8 cellular contexts compared by ENCODE assay signal in genomic region chr3:184175981-184176376, GRCh38. TPM values are rescaled to one million over a fixed set of nuclear protein-coding genes. Genes with fewer than 3 reads are reported as not detected.
DNase-seq lines count a peak whose midpoint lies in the region; ATAC-seq and TF ChIP-seq lines count a peak whose summit lies in the region.

No MANE protein-coding gene starts in this region.

- peak overlapping the region; percentile 92 for H3K4me3 ChIP-seq in BJ (ENCODE audit: low read depth, low read length)
- H3K4me3 ChIP-seq in NB4 (ENCODE audit: low read depth, low read length): peak overlapping the region; percentile 82
- peak overlapping the region; percentile 84 to 96 for H3K4me3 ChIP-seq in duodenal mucosa (ENCODE audit: low read depth in 1 of 2, low read length in 2 of 2)

- H3K9ac ChIP-seq in duodenal mucosa (ENCODE audit: low read depth in 1 of 2, low read length in 2 of 2): peak overlapping the region; percentile 91 to 100

- H3K36me3 ChIP-seq in BJ (ENCODE audit: control insufficient read depth, insufficient read depth, low read length) (peaks cover 36% of the 10 kb centered on the region), duodenal mucosa (ENCODE audit: control insufficient read depth in 1 of 2, insufficient read depth in 2 of 2, low read length in 2 of 2) (peaks cover 47 to 51% of the 10 kb centered on the region in 2 donors)

- peaks cover 40% of the 10 kb centered on the region for H3K4me1 Mint-ChIP-seq in nephron

- peaks cover 55% of the 10 kb centered on the region for H3K36me3 Mint-ChIP-seq in nephron (ENCODE audit: low read depth)

- TF ChIP-seq CTCF in BJ (IDR thresholded peaks at IDR 0.05; ENCODE audit: insufficient read depth, low read depth, low read length): no peak
- no peak for TF ChIP-seq CTCF in NB4 (IDR thresholded peaks at IDR 0.05; ENCODE audit: low read depth, low read length)
- no peak for TF ChIP-seq CTCF in nephron (IDR thresholded peaks at IDR 0.05; ENCODE audit: unreplicated experiment in 3 of 3)

- H3K4me3 Mint-ChIP-seq in nephron: peak overlapping the region; percentile 94 to 99 (median 97)

- H3K4me1 ChIP-seq in duodenal mucosa (ENCODE audit: control insufficient read depth in 1 of 2, insufficient read depth in 2 of 2, low read length in 2 of 2): peaks cover 40 to 43% of the 10 kb centered on the region in 2 donors

- CTCF ChIA-PET in BJ (lab: Yijun Ruan, JAX): interaction anchor here (0.8 to 1.3 kb wide), 3 partner anchors 10 to 280 kb away, joined by 3 to 4 read pairs (median 3); partner anchors contain the start of gene ABCF3

- H3K9me3 ChIP-seq in duodenal mucosa (ENCODE audit: control insufficient read depth in 1 of 2, low read length in 2 of 2): no peaks in the 10 kb centered on the region

- DNase-seq in BJ (ENCODE audit: low read depth): no peak
- DNase-seq in NB4 (ENCODE audit: low read depth): no peak
- no peak for DNase-seq in NCI-H748 (lab: John Stamatoyannopoulos, UW; ENCODE audit: unreplicated experiment)
- DNase-seq in NCI-H526 (lab: John Stamatoyannopoulos, UW): no peak
- no peak for DNase-seq in NCI-H82 treated with DMSO at 0.1 percent for 48 hours (lab: John Stamatoyannopoulos, UW; ENCODE audit: unreplicated experiment)

- no peak for TF ChIP-seq POLR2A in NB4 (IDR thresholded peaks at IDR 0.05; ENCODE audit: extremely low read depth, insufficient read length)

- H3K9me3 Mint-ChIP-seq in nephron: no peaks in the 10 kb centered on the region

- H3K27ac Mint-ChIP-seq in nephron: peak overlapping the region; percentile 91 to 94 (median 94)

- no peak for ATAC-seq in HG02678 (IDR thresholded peaks at IDR 0.05; ENCODE audit: unreplicated experiment)

- H3K27me3 Mint-ChIP-seq in nephron (ENCODE audit: low read depth): no peaks in the 10 kb centered on the region

- H3K27me3 ChIP-seq in BJ (ENCODE audit: control insufficient read depth, insufficient read depth, low read length): no peaks in the 10 kb centered on the region
- no peaks in the 10 kb centered on the region for H3K27me3 ChIP-seq in duodenal mucosa (ENCODE audit: control insufficient read depth in 1 of 2, insufficient read depth in 2 of 2, low read length in 2 of 2)

- POLR2A ChIA-PET in BJ (lab: Charles Lee): interaction anchor here (0.6 to 1.9 kb wide), 5 partner anchors 8 to 41 kb away, joined by 4 to 20 read pairs (median 12); partner anchors contain the start of genes ABCF3 and EIF2B5

- H3K27ac ChIP-seq in duodenal mucosa (ENCODE audit: low read depth, low read length): no peak overlapping the region

RNA-seq across cellular contexts. Expression of gene AP2M1, which starts 1.3 kb away (rescaled TPM):
- polyA plus RNA-seq in BJ (2011; rRNA removed): 1,059 and 1,761 TPM in 2 replicates
- polyA minus RNA-seq in BJ (2011; rRNA and poly(A)+ RNA removed): 473 and 533 TPM in 2 replicates

RNA-seq across cellular contexts. Expression of gene ABCF3, which starts 10.0 kb away (rescaled TPM):
- polyA plus RNA-seq in BJ (2011; rRNA removed): 65.2 and 82.8 TPM in 2 replicates
- polyA minus RNA-seq in BJ (2011; rRNA and poly(A)+ RNA removed): 86.4 and 125 TPM in 2 replicates

RNA-seq across cellular contexts. Expression of gene DVL3, which starts 20.8 kb away (rescaled TPM):
- polyA plus RNA-seq in BJ (2011; rRNA removed): 24.4 and 33.9 TPM in 2 replicates
- 52.9 and 59.4 TPM in 2 replicates for polyA minus RNA-seq in BJ (2011; rRNA and poly(A)+ RNA removed)

RNA-seq across cellular contexts. Expression of gene EIF2B5, which starts 40.8 kb away (rescaled TPM):
- 31.0 and 32.9 TPM in 2 replicates for polyA plus RNA-seq in BJ (2011; rRNA removed)
- polyA minus RNA-seq in BJ (2011; rRNA and poly(A)+ RNA removed): 21.1 and 26.6 TPM in 2 replicates

RNA-seq across cellular contexts. Expression of gene VWA5B2, which starts 53.4 kb away (rescaled TPM):
- polyA plus RNA-seq in BJ (2011; rRNA removed): not detected in 2 replicates
- not detected in 2 replicates for polyA minus RNA-seq in BJ (2011; rRNA and poly(A)+ RNA removed)
